ENCODE assay signal across 8 cellular contexts in genomic region chr1:24150228-24151174, GRCh38. TPM values are rescaled to one million over a fixed set of nuclear protein-coding genes. Genes with fewer than 3 reads are reported as not detected.
DNase-seq lines count a peak whose midpoint lies in the region; ATAC-seq and TF ChIP-seq lines count a peak whose summit lies in the region.

No MANE protein-coding gene starts in this region.

- peak overlapping the region in 1 of 3 donors; percentile 17 for H3K4me3 ChIP-seq in right lobe of liver

- H3K4me3 Mint-ChIP-seq in activated CD4-positive, alpha-beta memory T cell treated with anti-CD3 and anti-CD28 coated beads for 36 hours = peak overlapping the region; percentile 63

- WGBS in right lobe of liver (ENCODE audit: insufficient coverage, low coverage, low lambda C conversion rate, missing lambda C conversion rate) = 11% methylated on average over 35 of the region's 36 CpGs

- DNase-seq in EL (peak; percentile 76), HK-2 (ENCODE audit: unreplicated experiment) (peak; percentile 92), NCI-H774 (lab: John Stamatoyannopoulos, UW) (peak; percentile 33), ecto neural progenitor cell (ENCODE audit: low spot score) (peak; percentile 93), right lobe of liver (peak; percentile 90 to 94 (median 92))
- DNase-seq in activated CD4-positive, alpha-beta memory T cell treated with anti-CD3 and anti-CD28 coated beads for 36 hours = peak; percentile 93
- peak; percentile 92 for DNase-seq in stimulated activated CD4-positive, alpha-beta T cell treated with anti-CD3 and anti-CD28 coated beads, Interleukin-4, amount 100 ng/mL, for 1 hour

- H3K36me3 Mint-ChIP-seq in activated CD4-positive, alpha-beta memory T cell treated with anti-CD3 and anti-CD28 coated beads for 36 hours = no peaks in the 10 kb centered on the region

- H3K9me3 Mint-ChIP-seq in activated CD4-positive, alpha-beta memory T cell treated with anti-CD3 and anti-CD28 coated beads for 36 hours = no peaks in the 10 kb centered on the region

- no peaks in the 10 kb centered on the region for H3K36me3 ChIP-seq in right lobe of liver

- TF ChIP-seq POLR2A in right lobe of liver (IDR thresholded peaks at IDR 0.05) = peak; percentile 38

- peaks cover 0 to 24% (median 0%) of the 10 kb centered on the region in 4 donors for H3K4me1 ChIP-seq in right lobe of liver

- peak; percentile 93 to 96 (median 94) for ATAC-seq in right lobe of liver
- ATAC-seq in GM21526 (IDR thresholded peaks at IDR 0.05; ENCODE audit: low FRiP score, unreplicated experiment) = no peak

- intact Hi-C loops in activated CD4-positive, alpha-beta memory T cell treated with anti-CD3 and anti-CD28 coated beads for 36 hours (cut with micrococcal nuclease) = loop anchor here (1.0 to 5.0 kb wide), 4 partner anchors 37 to 492 kb away; partner anchors contain the start of genes IFNLR1 and SRRM1
- intact Hi-C loops in right lobe of liver (cut with DNase I) = no loop called here

- peaks cover 16% of the 10 kb centered on the region for H3K27me3 Mint-ChIP-seq in activated CD4-positive, alpha-beta memory T cell treated with anti-CD3 and anti-CD28 coated beads for 36 hours

- TF ChIP-seq CTCF in right lobe of liver (IDR thresholded peaks at IDR 0.05) = peak; percentile 83 to 94 (median 86)

- no peaks in the 10 kb centered on the region for H3K27me3 ChIP-seq in right lobe of liver

- CTCF ChIA-PET in activated CD4-positive, alpha-beta memory T cell treated with anti-CD3 and anti-CD28 coated beads for 36 hours (lab: Charles Lee) = interaction anchor here (0.6 to 2.6 kb wide), 58 partner anchors 8 to 684 kb away, joined by 3 to 77 read pairs (median 4); partner anchors contain the start of genes IFNLR1, MYOM3 and NIPAL3

- POLR2A ChIA-PET in activated CD4-positive, alpha-beta memory T cell treated with anti-CD3 and anti-CD28 coated beads for 36 hours (lab: Charles Lee) = interaction anchor here (0.5 to 1.5 kb wide), 3 partner anchors 37 to 493 kb away, joined by 3 to 6 read pairs (median 4); partner anchors contain the start of genes IFNLR1 and SRRM1

- peaks cover 17% of the 10 kb centered on the region for H3K4me1 Mint-ChIP-seq in activated CD4-positive, alpha-beta memory T cell treated with anti-CD3 and anti-CD28 coated beads for 36 hours (ENCODE audit: low read depth)

- H3K27ac Mint-ChIP-seq in activated CD4-positive, alpha-beta memory T cell treated with anti-CD3 and anti-CD28 coated beads for 36 hours = no peak overlapping the region

- no peaks in the 10 kb centered on the region for H3K9me3 ChIP-seq in right lobe of liver

- peak overlapping the region in 2 of 3 donors; percentile 32 to 76 for H3K27ac ChIP-seq in right lobe of liver

RNA-seq across cellular contexts. Expression of gene IL22RA1, which starts 7.6 kb away (rescaled TPM):
- not detected for total RNA-seq in activated CD4-positive, alpha-beta memory T cell treated with anti-CD3 and anti-CD28 coated beads for 36 hours
- total RNA-seq in right lobe of liver = 1 to 10 TPM; 1.8 to 4.5 (median 2.8) TPM

RNA-seq across cellular contexts. Expression of gene IFNLR1, which starts 36.6 kb away (rescaled TPM):
- total RNA-seq in activated CD4-positive, alpha-beta memory T cell treated with anti-CD3 and anti-CD28 coated beads for 36 hours = 1 to 10 TPM; 6.2 to 10.0 TPM
- 1 to 10 TPM; 3.4 to 8.3 (median 4.0) TPM for total RNA-seq in right lobe of liver

RNA-seq across cellular contexts. Expression of gene MYOM3, which starts 38.6 kb away (rescaled TPM):
- total RNA-seq in activated CD4-positive, alpha-beta memory T cell treated with anti-CD3 and anti-CD28 coated beads for 36 hours = not detected
- under 1 TPM; 0.04 to 0.37 (median 0.13) TPM for total RNA-seq in right lobe of liver

Comparison
In these comparisons a context has a peak if more than half of its experiments do, and no peak if none do; other contexts are left out.
1. DNase-seq: peak in every context shown above with its lines; median percentile 93 in activated CD4-positive, alpha-beta memory T cell treated with anti-CD3 and anti-CD28 coated beads for 36 hours; 93 in ecto neural progenitor cell; 92 in HK-2; 92 in right lobe of liver; 92 in stimulated activated CD4-positive, alpha-beta T cell treated with anti-CD3 and anti-CD28 coated beads, Interleukin-4, amount 100 ng/mL, for 1 hour; 76 in EL; 33 in NCI-H774.